In the genomic region with DNA sequence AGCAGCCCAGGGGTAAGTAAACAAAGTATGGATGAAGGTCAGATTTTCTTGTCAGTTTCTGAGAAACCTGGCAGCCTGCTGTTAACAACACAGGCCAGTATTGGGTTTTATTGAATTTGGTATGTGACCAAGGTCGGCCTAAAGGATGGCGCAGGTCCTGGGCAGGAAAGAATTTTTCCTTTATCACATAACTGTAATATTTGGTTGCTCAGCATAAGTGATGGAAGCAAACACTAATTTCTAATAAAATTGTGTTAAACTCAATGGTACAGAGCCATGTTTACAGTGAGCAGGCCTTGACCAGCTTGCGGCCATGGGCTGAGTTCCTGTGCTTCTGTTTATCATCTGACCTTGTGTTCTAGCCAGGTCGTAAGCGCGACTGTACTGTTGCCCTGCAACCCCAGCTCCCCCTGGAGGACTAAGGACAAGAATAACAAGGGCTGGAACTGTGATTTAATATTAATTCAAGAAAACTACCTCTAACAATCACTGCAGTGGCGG, we compare ENCODE assay signal across 1 cellular context.
TF ChIP-seq lines count a peak whose summit lies in the region.

No MANE protein-coding gene starts in this region.

TF ChIP-seq in A549, 52 proteins besides CTCF, POLR2A, EP300 and RAD21:
- TF ChIP-seq FOSL2 (IDR thresholded peaks at IDR 0.05): no peak
- TF ChIP-seq FOSL2 (CRISPR knock-in tag; IDR thresholded peaks at IDR 0.05): no peak
- TF ChIP-seq ZNF302 (CRISPR knock-in tag; IDR thresholded peaks at IDR 0.05): no peak
- no peak for TF ChIP-seq NFE2L2 (conservative IDR thresholded peaks at IDR 0.05; ENCODE audit: low read length)
- no peak for TF ChIP-seq RNF2 (IDR thresholded peaks at IDR 0.05; ENCODE audit: borderline replicate concordance, low read depth)
